In the genomic region with DNA sequence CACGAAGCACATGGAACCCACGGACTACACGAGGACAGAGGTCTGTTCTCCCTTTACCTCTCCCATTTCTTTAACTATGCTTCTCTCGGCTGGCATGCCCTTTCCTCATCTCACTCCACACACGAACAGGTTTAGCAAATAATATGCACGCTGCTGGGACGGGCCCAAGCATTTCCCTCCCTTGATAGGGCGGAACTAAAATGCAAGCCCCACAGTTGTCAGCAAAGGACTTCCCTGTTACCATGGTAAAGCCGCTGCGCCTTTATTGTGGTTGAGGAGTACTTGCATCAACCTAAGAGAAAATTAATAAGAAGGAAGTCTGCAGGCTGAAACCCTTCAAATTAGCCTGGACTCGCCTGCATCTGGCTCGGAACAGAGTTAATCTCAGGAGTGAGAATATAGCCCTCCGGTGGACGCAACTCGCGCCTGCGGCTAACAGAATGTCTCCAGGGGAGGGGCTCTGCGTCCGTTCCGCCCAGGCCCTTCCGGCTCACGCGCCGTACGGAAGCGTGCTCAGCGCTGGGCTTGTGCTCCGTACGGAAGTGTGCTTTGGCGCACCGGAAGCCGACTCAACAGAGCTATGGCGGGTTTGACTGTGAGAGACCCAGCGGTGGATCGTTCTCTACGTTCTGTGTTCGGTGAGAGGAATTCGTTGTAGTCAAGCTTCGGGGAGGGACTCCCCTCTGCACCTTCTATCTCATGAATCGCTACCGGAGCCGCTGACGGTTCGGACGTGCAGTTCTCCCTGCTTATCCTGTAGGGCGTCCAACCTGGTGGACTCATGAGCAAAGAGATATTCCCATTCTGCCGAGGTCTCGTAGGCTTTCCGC, we compare ENCODE assay signal across 8 cellular contexts. TPM values are rescaled to one million over a fixed set of nuclear protein-coding genes. Genes with fewer than 3 reads are reported as not detected.
DNase-seq lines count a peak whose midpoint lies in the region; ATAC-seq, FAIRE-seq and TF ChIP-seq lines count a peak whose summit lies in the region.

A gene with protein sequence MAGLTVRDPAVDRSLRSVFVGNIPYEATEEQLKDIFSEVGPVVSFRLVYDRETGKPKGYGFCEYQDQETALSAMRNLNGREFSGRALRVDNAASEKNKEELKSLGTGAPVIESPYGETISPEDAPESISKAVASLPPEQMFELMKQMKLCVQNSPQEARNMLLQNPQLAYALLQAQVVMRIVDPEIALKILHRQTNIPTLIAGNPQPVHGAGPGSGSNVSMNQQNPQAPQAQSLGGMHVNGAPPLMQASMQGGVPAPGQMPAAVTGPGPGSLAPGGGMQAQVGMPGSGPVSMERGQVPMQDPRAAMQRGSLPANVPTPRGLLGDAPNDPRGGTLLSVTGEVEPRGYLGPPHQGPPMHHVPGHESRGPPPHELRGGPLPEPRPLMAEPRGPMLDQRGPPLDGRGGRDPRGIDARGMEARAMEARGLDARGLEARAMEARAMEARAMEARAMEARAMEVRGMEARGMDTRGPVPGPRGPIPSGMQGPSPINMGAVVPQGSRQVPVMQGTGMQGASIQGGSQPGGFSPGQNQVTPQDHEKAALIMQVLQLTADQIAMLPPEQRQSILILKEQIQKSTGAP (plus strand): TSS at position 555 of the 830 bp plus-strand sequence. CDS start 26 bp downstream, at position 581.

- peak within 1 kb of the TSS; percentile 80 for H3K27ac Mint-ChIP-seq in activated T-cell treated with anti-CD3 and anti-CD28 coated beads, Interleukin-2, amount 50 U/mL, for 72 hours
- H3K27ac Mint-ChIP-seq in naive thymus-derived CD4-positive, alpha-beta T cell: peak within 1 kb of the TSS; percentile 85 to 97 (median 93)
- peak within 1 kb of the TSS; percentile 77 for H3K27ac Mint-ChIP-seq in stimulated activated memory B cell treated with anti-CD40 and anti-IgM and Interleukin-4, amounts not matched to agents 10 μg/mL and 1 μg/mL and 100 μg/mL, for 72 hours

- H3K4me2 ChIP-seq in DOHH2 (ENCODE audit: low read length) (peak within 1 kb of the TSS; percentile 71), KMS-11 (peak within 1 kb of the TSS; percentile 63)

- peaks cover 25% of the 10 kb centered on the region for H3K27me3 Mint-ChIP-seq in activated T-cell treated with anti-CD3 and anti-CD28 coated beads, Interleukin-2, amount 50 U/mL, for 72 hours (ENCODE audit: low read depth)
- H3K27me3 Mint-ChIP-seq in naive thymus-derived CD4-positive, alpha-beta T cell: peaks cover 0 to 12% (median 4%) of the 10 kb centered on the region in 5 donors
- H3K27me3 Mint-ChIP-seq in stimulated activated memory B cell treated with anti-CD40 and anti-IgM and Interleukin-4, amounts not matched to agents 10 μg/mL and 1 μg/mL and 100 μg/mL, for 72 hours: peaks cover 4% of the 10 kb centered on the region

- FAIRE-seq in RCC 7860 (lab: Jason Lieb, UNC): peak; percentile 73

- DNase-seq in RCC 7860 (ENCODE audit: low spot score) (peak; percentile 62), fibroblast of gingiva (ENCODE audit: low read depth) (peak; percentile 78)
- peak; percentile 80 to 82 for DNase-seq in activated T-cell treated with anti-CD3 and anti-CD28 coated beads, Interleukin-2, amount 50 U/mL, for 72 hours
- peak; percentile 58 to 87 (median 81) for DNase-seq in naive thymus-derived CD4-positive, alpha-beta T cell

- no peaks in the 10 kb centered on the region for H3K9me3 ChIP-seq in DOHH2 (ENCODE audit: control insufficient read depth, insufficient read depth, low read length)
- no peaks in the 10 kb centered on the region for H3K9me3 ChIP-seq in naive thymus-derived CD4-positive, alpha-beta T cell (ENCODE audit: control insufficient read depth in 2 of 3, low read length in 3 of 3)

- H3K36me3 ChIP-seq in DOHH2 (ENCODE audit: control insufficient read depth, low read length): peaks cover 27% of the 10 kb centered on the region
- no peaks in the 10 kb centered on the region for H3K36me3 ChIP-seq in KMS-11 (ENCODE audit: insufficient read depth)
- H3K36me3 ChIP-seq in naive thymus-derived CD4-positive, alpha-beta T cell (ENCODE audit: control insufficient read depth in 2 of 3, insufficient read depth in 3 of 3, low read length in 3 of 3): peaks cover 0 to 16% (median 0%) of the 10 kb centered on the region in 3 experiments

- H2AFZ ChIP-seq in KMS-11 (ENCODE audit: low read depth): peak within 1 kb of the TSS; percentile 74

- peaks cover 2 to 9% of the 10 kb centered on the region in 2 donors for H3K36me3 Mint-ChIP-seq in activated T-cell treated with anti-CD3 and anti-CD28 coated beads, Interleukin-2, amount 50 U/mL, for 72 hours (ENCODE audit: insufficient read depth in 2 of 2)
- peaks cover 0 to 16% (median 10%) of the 10 kb centered on the region in 5 donors for H3K36me3 Mint-ChIP-seq in naive thymus-derived CD4-positive, alpha-beta T cell
- peaks cover 10% of the 10 kb centered on the region for H3K36me3 Mint-ChIP-seq in stimulated activated memory B cell treated with anti-CD40 and anti-IgM and Interleukin-4, amounts not matched to agents 10 μg/mL and 1 μg/mL and 100 μg/mL, for 72 hours

- POLR2A ChIA-PET in naive thymus-derived CD4-positive, alpha-beta T cell (lab: Charles Lee): interaction anchor here (0.5 to 1.2 kb wide), 5 partner anchors 9 to 1112 kb away, joined by 3 to 4 read pairs (median 3); a partner anchor contains a TSS

- H3F3A ChIP-seq in DOHH2 (ENCODE audit: control insufficient read depth, insufficient read depth): no peaks in the 10 kb centered on the region

- H3K9me2 ChIP-seq in DOHH2 (replicated peaks; ENCODE audit: control insufficient read depth, low read length): no peaks in the 10 kb centered on the region

- H3K4me3 ChIP-seq in DOHH2 (ENCODE audit: low read length) (peak within 1 kb of the TSS; percentile 94), KMS-11 (IDR thresholded peaks at IDR 0.05; ENCODE audit: insufficient read depth, low read depth, low read length) (no peak within 1 kb of the TSS)
- peak within 1 kb of the TSS; percentile 68 for H3K4me3 ChIP-seq in naive thymus-derived CD4-positive, alpha-beta T cell (ENCODE audit: low read length)

- H3K4me3 Mint-ChIP-seq in activated T-cell treated with anti-CD3 and anti-CD28 coated beads, Interleukin-2, amount 50 U/mL, for 72 hours: peak within 1 kb of the TSS; percentile 85 to 92
- H3K4me3 Mint-ChIP-seq in naive thymus-derived CD4-positive, alpha-beta T cell: peak within 1 kb of the TSS; percentile 85 to 96 (median 91)
- peak within 1 kb of the TSS; percentile 85 for H3K4me3 Mint-ChIP-seq in stimulated activated memory B cell treated with anti-CD40 and anti-IgM and Interleukin-4, amounts not matched to agents 10 μg/mL and 1 μg/mL and 100 μg/mL, for 72 hours

- CTCF ChIA-PET in naive thymus-derived CD4-positive, alpha-beta T cell (lab: Charles Lee): no interaction called here

- peak within 1 kb of the TSS; percentile 58 for H3K9ac ChIP-seq in KMS-11

- intact Hi-C loops in naive thymus-derived CD4-positive, alpha-beta T cell (cut with micrococcal nuclease): loop anchor here (1.0 to 10.0 kb wide), 12 partner anchors 9 to 1111 kb away; a partner anchor contains a TSS

- H3K9me3 Mint-ChIP-seq in activated T-cell treated with anti-CD3 and anti-CD28 coated beads, Interleukin-2, amount 50 U/mL, for 72 hours: no peaks in the 10 kb centered on the region
- H3K9me3 Mint-ChIP-seq in naive thymus-derived CD4-positive, alpha-beta T cell: no peaks in the 10 kb centered on the region
- H3K9me3 Mint-ChIP-seq in stimulated activated memory B cell treated with anti-CD40 and anti-IgM and Interleukin-4, amounts not matched to agents 10 μg/mL and 1 μg/mL and 100 μg/mL, for 72 hours: no peaks in the 10 kb centered on the region

- H3K79me2 ChIP-seq in DOHH2 (ENCODE audit: control insufficient read depth, low read length) (peaks cover 13% of the 10 kb centered on the region), KMS-11 (ENCODE audit: insufficient read depth, low read depth) (peaks cover 5% of the 10 kb centered on the region; the same call in 1 of the 2 replicates)

- ATAC-seq in GM21786 (IDR thresholded peaks at IDR 0.05; ENCODE audit: unreplicated experiment): peak; percentile 99
- peak; percentile 99 for ATAC-seq in activated T-cell treated with anti-CD3 and anti-CD28 coated beads, Interleukin-2, amount 50 U/mL, for 72 hours (replicated peaks in 1 of 2)
- ATAC-seq in naive thymus-derived CD4-positive, alpha-beta T cell: peak; percentile 98
- ATAC-seq in stimulated activated memory B cell treated with anti-CD40 and anti-IgM and Interleukin-4, amounts not matched to agents 10 μg/mL and 1 μg/mL and 100 μg/mL, for 72 hours: peak; percentile 100

- H4K20me1 ChIP-seq in DOHH2 (ENCODE audit: control insufficient read depth, insufficient read depth, low read depth, low read length) (no peaks in the 10 kb centered on the region), KMS-11 (ENCODE audit: insufficient read depth) (no peaks in the 10 kb centered on the region)

- peak within 1 kb of the TSS; percentile 44 for H3K27ac ChIP-seq in DOHH2 (ENCODE audit: low read depth, low read length)
- peak within 1 kb of the TSS; percentile 70 for H3K27ac ChIP-seq in KMS-11
- peak within 1 kb of the TSS; percentile 80 for H3K27ac ChIP-seq in naive thymus-derived CD4-positive, alpha-beta T cell (ENCODE audit: low read depth, low read length)

- H3K4me1 ChIP-seq in DOHH2 (ENCODE audit: control insufficient read depth, low read length) (peaks cover 9% of the 10 kb centered on the region; the same call in 1 of the 2 replicates), KMS-11 (ENCODE audit: low read depth, poor library complexity, severe bottlenecking) (peaks cover 7% of the 10 kb centered on the region)
- H3K4me1 ChIP-seq in naive thymus-derived CD4-positive, alpha-beta T cell (ENCODE audit: control insufficient read depth in 2 of 2, insufficient read depth in 2 of 2, low read length in 2 of 2): no peaks in the 10 kb centered on the region

- TF ChIP-seq CTCF in DOHH2 (IDR thresholded peaks at IDR 0.05; ENCODE audit: low read depth, low read length, poor library complexity, severe bottlenecking): no peak
- no peak for TF ChIP-seq CTCF in KMS-11 (conservative IDR thresholded peaks at IDR 0.05; ENCODE audit: low read depth, low read length)

- peaks cover 7% of the 10 kb centered on the region for H3K4me1 Mint-ChIP-seq in activated T-cell treated with anti-CD3 and anti-CD28 coated beads, Interleukin-2, amount 50 U/mL, for 72 hours (ENCODE audit: low read depth)
- peaks cover 5 to 10% (median 6%) of the 10 kb centered on the region in 7 donors for H3K4me1 Mint-ChIP-seq in naive thymus-derived CD4-positive, alpha-beta T cell
- peaks cover 6% of the 10 kb centered on the region for H3K4me1 Mint-ChIP-seq in stimulated activated memory B cell treated with anti-CD40 and anti-IgM and Interleukin-4, amounts not matched to agents 10 μg/mL and 1 μg/mL and 100 μg/mL, for 72 hours

- H3K27me3 ChIP-seq in DOHH2 (ENCODE audit: control insufficient read depth, low read length) (no peaks in the 10 kb centered on the region), KMS-11 (ENCODE audit: insufficient read depth, low read depth) (no peaks in the 10 kb centered on the region)
- H3K27me3 ChIP-seq in naive thymus-derived CD4-positive, alpha-beta T cell (ENCODE audit: control insufficient read depth in 2 of 2, insufficient read depth in 2 of 2, low read length in 2 of 2): no peaks in the 10 kb centered on the region

RNA-seq across cellular contexts. Expression of the gene that starts here (rescaled TPM):
- total RNA-seq in activated T-cell treated with anti-CD3 and anti-CD28 coated beads, Interleukin-2, amount 50 U/mL, for 72 hours: 10 to 100 TPM; 32.8 to 33.0 TPM
- 10 to 100 TPM in 3 of 5 experiments, 1 to 10 TPM in 2; 8.6 to 41.8 (median 16.1) TPM for total RNA-seq in naive thymus-derived CD4-positive, alpha-beta T cell
- polyA plus RNA-seq in naive thymus-derived CD4-positive, alpha-beta T cell: 10 to 100 TPM in 1 of 2 donors, 1 to 10 TPM in 1; 9.4 to 19.5 TPM
